Comparison of ENCODE assay signal across 9 cellular contexts in the genomic region with DNA sequence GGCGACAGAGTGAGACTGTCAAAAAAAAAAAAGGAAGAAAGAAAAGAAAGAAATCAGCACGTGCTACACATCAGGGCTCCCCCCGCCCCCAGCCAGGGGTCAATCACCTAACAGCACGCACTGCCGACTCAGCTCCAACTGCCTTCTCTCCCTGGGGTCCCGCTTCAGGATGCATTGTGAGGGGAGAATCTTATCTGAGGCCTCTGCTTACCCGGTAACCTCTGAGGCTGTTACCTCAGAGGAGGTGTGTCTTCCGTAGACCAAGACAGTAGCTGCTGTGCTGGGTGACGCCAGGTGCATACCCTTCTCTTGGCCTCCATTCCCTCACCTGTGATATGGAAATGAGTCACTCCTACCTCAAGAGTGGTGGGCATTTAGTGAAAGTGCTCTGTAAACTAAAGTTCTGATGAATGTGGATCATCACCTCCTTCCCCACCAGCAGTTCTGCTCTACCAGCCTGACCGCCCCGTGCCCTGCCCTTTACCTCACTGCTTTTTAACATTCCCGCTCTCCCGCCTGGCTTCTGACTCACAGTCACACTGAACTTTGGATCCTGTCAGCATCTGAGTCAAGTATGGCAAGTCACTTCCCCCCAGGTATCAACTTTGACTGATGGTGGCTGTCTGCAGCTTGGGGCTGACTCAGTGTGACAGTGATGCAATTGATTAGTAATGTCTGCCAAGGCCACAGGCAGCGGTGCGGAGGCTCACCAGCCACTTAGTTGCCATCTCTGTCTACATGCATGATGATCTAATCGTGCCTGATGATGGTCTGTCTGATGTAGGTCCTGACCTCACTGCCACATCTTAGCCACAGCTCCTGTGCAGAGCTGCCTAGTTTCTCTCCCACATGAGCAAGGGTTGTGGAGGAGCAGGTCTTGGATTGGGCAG. TPM values are rescaled to one million over a fixed set of nuclear protein-coding genes. Genes with fewer than 3 reads are reported as not detected.
DNase-seq lines count a peak whose midpoint lies in the region; ATAC-seq and TF ChIP-seq lines count a peak whose summit lies in the region.
"Had no signal": no experiment of that assay in that cellular context is flagged by ENCODE, and none has a peak within 500 bp of the region (broad histone marks: within the 10 kb centered on the region; RNA-seq: fewer than 3 reads in every experiment).

No MANE protein-coding gene starts in this region.

- H3K4me3 ChIP-seq in HUES48 (ENCODE audit: low read depth, low read length) (no peak overlapping the region), prostate gland (no peak overlapping the region)

- DNase-seq in 8988T (peak; percentile 77), kidney tubule cell (ENCODE audit: low spot score) (peak; percentile 100), prostate gland (ENCODE audit: low spot score) (no peak), cerebellum (ENCODE audit: low spot score) (no peak)
- DNase-seq in activated T-cell treated with anti-CD3 and anti-CD28 coated beads, Interleukin-2, amount 50 U/mL, for 1 hour, result peak; percentile 47
- DNase-seq: DND-41 had no signal

- intact Hi-C loops in prostate gland (cut with DNase I), result no loop called here

- no peak for ATAC-seq in GM18868 (IDR thresholded peaks at IDR 0.05; ENCODE audit: unreplicated experiment)
- ATAC-seq in GM18873 (IDR thresholded peaks at IDR 0.05; ENCODE audit: low FRiP score, unreplicated experiment), result no peak

- no peaks in the 10 kb centered on the region for H3K4me1 ChIP-seq in HUES48 (ENCODE audit: control insufficient read depth, insufficient read depth, low read length)
- no peaks in the 10 kb centered on the region for H3K4me1 ChIP-seq in prostate gland (replicated peaks)

- H3K27ac ChIP-seq in HUES48 (ENCODE audit: low read depth, low read length) (peak overlapping the region; percentile 28), prostate gland (no peak overlapping the region)

- H3K9ac ChIP-seq in HUES48 (ENCODE audit: low read depth, low read length), result no peak overlapping the region

- 81% methylated on average over 16 of the region's 16 CpGs for WGBS in prostate gland

- H3K9me3 ChIP-seq in HUES48 (ENCODE audit: control insufficient read depth, insufficient read depth, low read length), result no peaks in the 10 kb centered on the region
- H3K9me3 ChIP-seq in prostate gland, result no peaks in the 10 kb centered on the region

- TF ChIP-seq CTCF in prostate gland (IDR thresholded peaks at IDR 0.05), result no peak

- TF ChIP-seq POLR2A in prostate gland (IDR thresholded peaks at IDR 0.05), result no peak

- H3K27me3 ChIP-seq in HUES48 (ENCODE audit: control insufficient read depth, insufficient read depth, low read length), result no peaks in the 10 kb centered on the region
- no peaks in the 10 kb centered on the region for H3K27me3 ChIP-seq in prostate gland (replicated peaks; ENCODE audit: insufficient read depth)

- H3K36me3 ChIP-seq in HUES48 (ENCODE audit: control insufficient read depth, insufficient read depth, low read length) (no peaks in the 10 kb centered on the region), prostate gland (no peaks in the 10 kb centered on the region)

RNA-seq across cellular contexts. Expression of a gene that starts 20.1 kb away (rescaled TPM):
- total RNA-seq in prostate gland (10 to 100 TPM; 23.0 to 54.6 TPM), cerebellum (2.6 TPM)

RNA-seq across cellular contexts. Expression of a gene that starts 51.5 kb away (rescaled TPM):
- total RNA-seq in prostate gland, result 10 to 100 TPM in 1 of 2 donors, 1 to 10 TPM in 1; 8.9 to 28.9 TPM
- total RNA-seq in cerebellum, result not detected

Comparison
In these comparisons a context has a peak if more than half of its experiments do, and no peak if none do; other contexts are left out.
1. DNase-seq: peak in 8988T (single experiment), activated T-cell treated with anti-CD3 and anti-CD28 coated beads, Interleukin-2, amount 50 U/mL, for 1 hour (single experiment) and kidney tubule cell (single experiment); none in prostate gland (single experiment) and cerebellum (single experiment).